In genomic region chr13:72808917-72809500, GRCh38 we compare ENCODE assay signal across 9 cellular contexts. TPM values are rescaled to one million over a fixed set of nuclear protein-coding genes. Genes with fewer than 3 reads are reported as not detected.
DNase-seq lines count a peak whose midpoint lies in the region; ATAC-seq and TF ChIP-seq lines count a peak whose summit lies in the region.
"Had no signal": no experiment of that assay in that cellular context is flagged by ENCODE, and none has a peak within 500 bp of the region (broad histone marks: within the 10 kb centered on the region; RNA-seq: fewer than 3 reads in every experiment).

No MANE protein-coding gene starts in this region.

- 0 out of 2 replicates have a peak overlapping the region, but pooled peaks have one; percentile 1 for H3K27ac ChIP-seq in OCI-LY3 (ENCODE audit: low read length)
- no peak overlapping the region for H3K27ac ChIP-seq in spleen

- no peaks in the 10 kb centered on the region for H3K27me3 ChIP-seq in OCI-LY3 (ENCODE audit: low read depth, low read length)
- H3K27me3 ChIP-seq in spleen (replicated peaks in 1 of 7): no peaks in the 10 kb centered on the region
- H3K27me3 ChIP-seq: MG63 had no signal

- no peak overlapping the region for H3K4me2 ChIP-seq in OCI-LY3 (ENCODE audit: low read length)

- H3K79me2 ChIP-seq in OCI-LY3 (ENCODE audit: low read length): no peaks in the 10 kb centered on the region

- H3K9me3 ChIP-seq in OCI-LY3 (ENCODE audit: insufficient read depth, low read length): no peaks in the 10 kb centered on the region
- H3K9me3 ChIP-seq in spleen: peaks cover 0 to 7% (median 0%) of the 10 kb centered on the region in 8 donors
- H3K9me3 ChIP-seq: MG63 had no signal

- no peak overlapping the region for H3K9ac ChIP-seq in OCI-LY3 (ENCODE audit: low read length)

- H3K4me3 ChIP-seq in OCI-LY3 (ENCODE audit: low read length) (no peak overlapping the region), spleen (no peak overlapping the region)
- H3K4me3 ChIP-seq: MG63 had no signal

- TF ChIP-seq CTCF in OCI-LY3 (IDR thresholded peaks at IDR 0.05; ENCODE audit: low read depth, low read length) (peak; percentile 51; the same call in 1 of the 2 replicates), spleen (IDR thresholded peaks at IDR 0.05 in 8 of 11, conservative IDR thresholded peaks at IDR 0.05 in 3 of 11) (peak; percentile 6 to 68 (median 42))

- DNase-seq in NCI-H2171 treated with DMSO at 0.1 percent for 48 hours (lab: John Stamatoyannopoulos, UW) (peak; percentile 5), NCI-H2171 (lab: John Stamatoyannopoulos, UW) (no peak), fibroblast of peridontal ligament (ENCODE audit: extremely low read depth) (peak; percentile 35), spleen (no peak), GM19240 (ENCODE audit: insufficient read length, low spot score) (no peak)
- DNase-seq: MG63 had no signal

- no peaks in the 10 kb centered on the region for H4K20me1 ChIP-seq in OCI-LY3 (ENCODE audit: insufficient read depth, low read length)

- intact Hi-C loops in spleen (cut with DNase I; ENCODE audit: low total_unique reads): loop anchor here (10.0 kb wide), 1 partner anchor 896 kb away; no protein-coding TSS in a partner anchor

- no peak for TF ChIP-seq POLR2A in spleen (IDR thresholded peaks at IDR 0.05)

- WGBS in spleen, 5 donors: 13 to 43% (median 21%) methylated on average over 1 of the region's 1 CpG

- no peak overlapping the region for H2AFZ ChIP-seq in OCI-LY3 (ENCODE audit: low read depth, low read length)

- H3K36me3 ChIP-seq in OCI-LY3 (replicated peaks; ENCODE audit: low read depth, low read length) (peaks cover 22% of the 10 kb centered on the region), spleen (peaks cover 0 to 54% (median 3%) of the 10 kb centered on the region in 6 donors)

- H3K4me1 ChIP-seq in OCI-LY3 (ENCODE audit: low read length) (peaks cover 3% of the 10 kb centered on the region; the same call in 1 of the 2 replicates), spleen (peaks cover 0 to 17% (median 5%) of the 10 kb centered on the region in 6 donors)

- no peak for ATAC-seq in HG02610 (IDR thresholded peaks at IDR 0.05; ENCODE audit: unreplicated experiment)
- ATAC-seq in HG03457 (IDR thresholded peaks at IDR 0.05; ENCODE audit: unreplicated experiment): no peak

RNA-seq across cellular contexts. Expression of gene PIBF1, which starts 27.1 kb away (rescaled TPM):
- 10 to 100 TPM; 22.0 to 35.6 (median 32.2) TPM for total RNA-seq in spleen
- 10 to 100 TPM; 11.0 to 13.7 (median 13.2) TPM for polyA plus RNA-seq in spleen

RNA-seq across cellular contexts. Expression of gene DIS3, which starts 27.3 kb away (rescaled TPM):
- 10 to 100 TPM; 28.0 to 33.6 (median 28.5) TPM for total RNA-seq in spleen
- 10 to 100 TPM in 1 of 3 donors, 1 to 10 TPM in 2; 9.1 to 10.3 (median 9.4) TPM for polyA plus RNA-seq in spleen

Comparison
In these comparisons a context has a peak if more than half of its experiments do, and no peak if none do; other contexts are left out.
1. DNase-seq: peak in NCI-H2171 treated with DMSO at 0.1 percent for 48 hours (single experiment) and fibroblast of peridontal ligament (single experiment); none in NCI-H2171 (single experiment), spleen (single experiment) and GM19240 (single experiment).